Comparison of ENCODE assay signal across 1 cellular context in the genomic region with DNA sequence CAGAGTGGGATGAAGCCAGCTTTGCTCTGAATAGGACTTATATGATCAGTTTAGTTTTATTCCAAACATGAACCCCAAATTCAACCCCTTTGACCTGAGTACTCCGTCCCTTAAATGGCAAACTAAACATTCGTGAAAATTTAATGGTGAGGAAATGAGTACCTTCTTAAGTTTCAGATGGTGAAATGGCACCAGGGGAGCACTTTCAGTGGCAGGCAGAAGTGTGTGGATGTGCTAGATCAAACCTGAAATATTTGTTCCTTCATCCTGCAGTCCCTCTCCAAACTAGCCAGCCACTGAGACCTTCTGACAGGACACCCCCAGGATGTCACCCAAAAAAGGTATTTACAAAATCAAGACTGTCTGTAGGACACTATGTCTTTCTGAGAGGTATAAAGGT.
TF ChIP-seq lines count a peak whose summit lies in the region.

No MANE protein-coding gene starts in this region.

TF ChIP-seq in GM23338, 12 proteins besides CTCF, POLR2A, EP300 and RAD21 (continued from another document):
- TF ChIP-seq, protein P1, sequence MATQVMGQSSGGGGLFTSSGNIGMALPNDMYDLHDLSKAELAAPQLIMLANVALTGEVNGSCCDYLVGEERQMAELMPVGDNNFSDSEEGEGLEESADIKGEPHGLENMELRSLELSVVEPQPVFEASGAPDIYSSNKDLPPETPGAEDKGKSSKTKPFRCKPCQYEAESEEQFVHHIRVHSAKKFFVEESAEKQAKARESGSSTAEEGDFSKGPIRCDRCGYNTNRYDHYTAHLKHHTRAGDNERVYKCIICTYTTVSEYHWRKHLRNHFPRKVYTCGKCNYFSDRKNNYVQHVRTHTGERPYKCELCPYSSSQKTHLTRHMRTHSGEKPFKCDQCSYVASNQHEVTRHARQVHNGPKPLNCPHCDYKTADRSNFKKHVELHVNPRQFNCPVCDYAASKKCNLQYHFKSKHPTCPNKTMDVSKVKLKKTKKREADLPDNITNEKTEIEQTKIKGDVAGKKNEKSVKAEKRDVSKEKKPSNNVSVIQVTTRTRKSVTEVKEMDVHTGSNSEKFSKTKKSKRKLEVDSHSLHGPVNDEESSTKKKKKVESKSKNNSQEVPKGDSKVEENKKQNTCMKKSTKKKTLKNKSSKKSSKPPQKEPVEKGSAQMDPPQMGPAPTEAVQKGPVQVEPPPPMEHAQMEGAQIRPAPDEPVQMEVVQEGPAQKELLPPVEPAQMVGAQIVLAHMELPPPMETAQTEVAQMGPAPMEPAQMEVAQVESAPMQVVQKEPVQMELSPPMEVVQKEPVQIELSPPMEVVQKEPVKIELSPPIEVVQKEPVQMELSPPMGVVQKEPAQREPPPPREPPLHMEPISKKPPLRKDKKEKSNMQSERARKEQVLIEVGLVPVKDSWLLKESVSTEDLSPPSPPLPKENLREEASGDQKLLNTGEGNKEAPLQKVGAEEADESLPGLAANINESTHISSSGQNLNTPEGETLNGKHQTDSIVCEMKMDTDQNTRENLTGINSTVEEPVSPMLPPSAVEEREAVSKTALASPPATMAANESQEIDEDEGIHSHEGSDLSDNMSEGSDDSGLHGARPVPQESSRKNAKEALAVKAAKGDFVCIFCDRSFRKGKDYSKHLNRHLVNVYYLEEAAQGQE (IDR thresholded peaks at IDR 0.05; ENCODE audit: unreplicated experiment), result no peak
- TF ChIP-seq, protein P2, sequence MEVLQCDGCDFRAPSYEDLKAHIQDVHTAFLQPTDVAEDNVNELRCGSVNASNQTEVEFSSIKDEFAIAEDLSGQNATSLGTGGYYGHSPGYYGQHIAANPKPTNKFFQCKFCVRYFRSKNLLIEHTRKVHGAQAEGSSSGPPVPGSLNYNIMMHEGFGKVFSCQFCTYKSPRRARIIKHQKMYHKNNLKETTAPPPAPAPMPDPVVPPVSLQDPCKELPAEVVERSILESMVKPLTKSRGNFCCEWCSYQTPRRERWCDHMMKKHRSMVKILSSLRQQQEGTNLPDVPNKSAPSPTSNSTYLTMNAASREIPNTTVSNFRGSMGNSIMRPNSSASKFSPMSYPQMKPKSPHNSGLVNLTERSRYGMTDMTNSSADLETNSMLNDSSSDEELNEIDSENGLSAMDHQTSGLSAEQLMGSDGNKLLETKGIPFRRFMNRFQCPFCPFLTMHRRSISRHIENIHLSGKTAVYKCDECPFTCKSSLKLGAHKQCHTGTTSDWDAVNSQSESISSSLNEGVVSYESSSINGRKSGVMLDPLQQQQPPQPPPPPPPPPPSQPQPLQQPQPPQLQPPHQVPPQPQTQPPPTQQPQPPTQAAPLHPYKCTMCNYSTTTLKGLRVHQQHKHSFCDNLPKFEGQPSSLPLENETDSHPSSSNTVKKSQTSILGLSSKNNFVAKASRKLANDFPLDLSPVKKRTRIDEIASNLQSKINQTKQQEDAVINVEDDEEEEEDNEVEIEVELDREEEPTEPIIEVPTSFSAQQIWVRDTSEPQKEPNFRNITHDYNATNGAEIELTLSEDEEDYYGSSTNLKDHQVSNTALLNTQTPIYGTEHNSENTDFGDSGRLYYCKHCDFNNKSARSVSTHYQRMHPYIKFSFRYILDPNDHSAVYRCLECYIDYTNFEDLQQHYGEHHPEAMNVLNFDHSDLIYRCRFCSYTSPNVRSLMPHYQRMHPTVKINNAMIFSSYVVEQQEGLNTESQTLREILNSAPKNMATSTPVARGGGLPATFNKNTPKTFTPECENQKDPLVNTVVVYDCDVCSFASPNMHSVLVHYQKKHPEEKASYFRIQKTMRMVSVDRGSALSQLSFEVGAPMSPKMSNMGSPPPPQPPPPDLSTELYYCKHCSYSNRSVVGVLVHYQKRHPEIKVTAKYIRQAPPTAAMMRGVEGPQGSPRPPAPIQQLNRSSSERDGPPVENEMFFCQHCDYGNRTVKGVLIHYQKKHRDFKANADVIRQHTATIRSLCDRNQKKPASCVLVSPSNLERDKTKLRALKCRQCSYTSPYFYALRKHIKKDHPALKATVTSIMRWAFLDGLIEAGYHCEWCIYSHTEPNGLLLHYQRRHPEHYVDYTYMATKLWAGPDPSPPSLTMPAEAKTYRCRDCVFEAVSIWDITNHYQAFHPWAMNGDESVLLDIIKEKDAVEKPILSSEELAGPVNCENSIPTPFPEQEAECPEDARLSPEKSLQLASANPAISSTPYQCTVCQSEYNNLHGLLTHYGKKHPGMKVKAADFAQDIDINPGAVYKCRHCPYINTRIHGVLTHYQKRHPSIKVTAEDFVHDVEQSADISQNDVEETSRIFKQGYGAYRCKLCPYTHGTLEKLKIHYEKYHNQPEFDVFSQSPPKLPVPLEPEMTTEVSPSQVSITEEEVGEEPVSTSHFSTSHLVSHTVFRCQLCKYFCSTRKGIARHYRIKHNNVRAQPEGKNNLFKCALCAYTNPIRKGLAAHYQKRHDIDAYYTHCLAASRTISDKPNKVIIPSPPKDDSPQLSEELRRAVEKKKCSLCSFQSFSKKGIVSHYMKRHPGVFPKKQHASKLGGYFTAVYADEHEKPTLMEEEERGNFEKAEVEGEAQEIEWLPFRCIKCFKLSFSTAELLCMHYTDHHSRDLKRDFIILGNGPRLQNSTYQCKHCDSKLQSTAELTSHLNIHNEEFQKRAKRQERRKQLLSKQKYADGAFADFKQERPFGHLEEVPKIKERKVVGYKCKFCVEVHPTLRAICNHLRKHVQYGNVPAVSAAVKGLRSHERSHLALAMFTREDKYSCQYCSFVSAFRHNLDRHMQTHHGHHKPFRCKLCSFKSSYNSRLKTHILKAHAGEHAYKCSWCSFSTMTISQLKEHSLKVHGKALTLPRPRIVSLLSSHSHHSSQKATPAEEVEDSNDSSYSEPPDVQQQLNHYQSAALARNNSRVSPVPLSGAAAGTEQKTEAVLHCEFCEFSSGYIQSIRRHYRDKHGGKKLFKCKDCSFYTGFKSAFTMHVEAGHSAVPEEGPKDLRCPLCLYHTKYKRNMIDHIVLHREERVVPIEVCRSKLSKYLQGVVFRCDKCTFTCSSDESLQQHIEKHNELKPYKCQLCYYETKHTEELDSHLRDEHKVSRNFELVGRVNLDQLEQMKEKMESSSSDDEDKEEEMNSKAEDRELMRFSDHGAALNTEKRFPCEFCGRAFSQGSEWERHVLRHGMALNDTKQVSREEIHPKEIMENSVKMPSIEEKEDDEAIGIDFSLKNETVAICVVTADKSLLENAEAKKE (CRISPR knock-in tag; IDR thresholded peaks at IDR 0.05), result no peak
